In genomic region chr2:64296695-64297346, GRCh38 we compare ENCODE assay signal across 14 cellular contexts.
DNase-seq lines count a peak whose midpoint lies in the region; ATAC-seq and TF ChIP-seq lines count a peak whose summit lies in the region.
"Had no signal": no experiment of that assay in that cellular context is flagged by ENCODE, and none has a peak within 500 bp of the region (broad histone marks: within the 10 kb centered on the region; RNA-seq: fewer than 3 reads in every experiment).

No MANE protein-coding gene starts in this region.

- no peak overlapping the region for H3K4me3 ChIP-seq in GM12865 (ENCODE audit: low read depth, low read length)

- no peak for ATAC-seq in activated T-helper 17 cell treated with anti-CD3 and anti-CD28 coated beads, Interleukin-2, amount 50 U/mL, for 72 hours (replicated peaks)
- ATAC-seq: PC-3 had no signal

- peak overlapping the region; percentile 45 for H3K4me3 Mint-ChIP-seq in activated T-helper 17 cell treated with anti-CD3 and anti-CD28 coated beads, Interleukin-2, amount 50 U/mL, for 72 hours
- H3K4me3 Mint-ChIP-seq in glutamatergic neuron (ENCODE audit: unreplicated experiment): peak overlapping the region; percentile 13

- H3K27ac Mint-ChIP-seq in activated T-helper 17 cell treated with anti-CD3 and anti-CD28 coated beads, Interleukin-2, amount 50 U/mL, for 72 hours: no peak overlapping the region
- H3K27ac Mint-ChIP-seq in glutamatergic neuron (ENCODE audit: unreplicated experiment): no peak overlapping the region

- no peaks in the 10 kb centered on the region for H3K36me3 Mint-ChIP-seq in activated T-helper 17 cell treated with anti-CD3 and anti-CD28 coated beads, Interleukin-2, amount 50 U/mL, for 72 hours (ENCODE audit: low read depth)
- no peaks in the 10 kb centered on the region for H3K36me3 Mint-ChIP-seq in glutamatergic neuron (ENCODE audit: unreplicated experiment)

- H3K27me3 Mint-ChIP-seq in activated T-helper 17 cell treated with anti-CD3 and anti-CD28 coated beads, Interleukin-2, amount 50 U/mL, for 72 hours: peaks cover 3% of the 10 kb centered on the region
- peaks cover 6% of the 10 kb centered on the region for H3K27me3 Mint-ChIP-seq in glutamatergic neuron (ENCODE audit: unreplicated experiment)

- TF ChIP-seq CTCF in GM12865 (IDR thresholded peaks at IDR 0.05; ENCODE audit: insufficient read depth, low read depth, low read length, missing control alignments) (no peak), glutamatergic neuron (IDR thresholded peaks at IDR 0.05; ENCODE audit: partially characterized antibody, unreplicated experiment) (no peak)

- peaks cover 23% of the 10 kb centered on the region for H3K4me1 Mint-ChIP-seq in activated T-helper 17 cell treated with anti-CD3 and anti-CD28 coated beads, Interleukin-2, amount 50 U/mL, for 72 hours
- H3K4me1 Mint-ChIP-seq in glutamatergic neuron (ENCODE audit: low read depth, unreplicated experiment): peaks cover 19% of the 10 kb centered on the region

- H3K9me3 Mint-ChIP-seq in activated T-helper 17 cell treated with anti-CD3 and anti-CD28 coated beads, Interleukin-2, amount 50 U/mL, for 72 hours: no peaks in the 10 kb centered on the region
- H3K9me3 Mint-ChIP-seq in glutamatergic neuron (ENCODE audit: unreplicated experiment): peaks cover 3% of the 10 kb centered on the region

- DNase-seq in ACHN: peak; percentile 17
- DNase-seq in GM12865 (ENCODE audit: low read depth): peak; percentile 20
- no peak for DNase-seq in glutamatergic neuron
- no peak for DNase-seq in NCI-H510A (lab: John Stamatoyannopoulos, UW)
- no peak for DNase-seq in stimulated activated CD8-positive, alpha-beta memory T cell treated with anti-CD3 and anti-CD28 coated beads, Interleukin-4, amount 100 ng/mL, for 48 hours
- no peak for DNase-seq in epidermal melanocyte (ENCODE audit: insufficient read length, low spot score)
- no peak for DNase-seq in DMS153 treated with DMSO at 0.1 percent for 48 hours (lab: John Stamatoyannopoulos, UW; ENCODE audit: unreplicated experiment)
- DNase-seq: MV-4-11, NCI-H187, NCI-H2107, NCI-H2227 treated with DMSO at 0.1 percent for 48 hours, NCI-H524, PC-3 had no signal

- in situ Hi-C loops in ACHN (cut with HindIII; ENCODE audit: low pct_ligation_motif_present, low pct_unique_long_range_greater_than_20kb, low sequenced_read_pairs): no loop called here

Comparison
In these comparisons a context has a peak if more than half of its experiments do, and no peak if none do; other contexts are left out.
1. DNase-seq: peak in ACHN (single experiment) and GM12865 (single experiment); none in glutamatergic neuron (single experiment), NCI-H510A (single experiment), stimulated activated CD8-positive, alpha-beta memory T cell treated with anti-CD3 and anti-CD28 coated beads, Interleukin-4, amount 100 ng/mL, for 48 hours (single experiment), epidermal melanocyte (single experiment) and DMS153 treated with DMSO at 0.1 percent for 48 hours (single experiment).